Comparison of ENCODE assay signal across 8 cellular contexts in genomic region chr19:49506575-49507105, GRCh38. TPM values are rescaled to one million over a fixed set of nuclear protein-coding genes. Genes with fewer than 3 reads are reported as not detected.
DNase-seq lines count a peak whose midpoint lies in the region; ATAC-seq and TF ChIP-seq lines count a peak whose summit lies in the region.

No MANE protein-coding gene starts in this region.

- H3K4me3 ChIP-seq in CD8-positive, alpha-beta T cell (ENCODE audit: low read depth, low read length), result no peak overlapping the region
- H3K4me3 ChIP-seq in foreskin fibroblast (ENCODE audit: low read depth in 1 of 2, low read length in 2 of 2), result no peak overlapping the region

- H3K36me3 Mint-ChIP-seq in CD8-positive, alpha-beta T cell, result no peaks in the 10 kb centered on the region

- POLR2A ChIA-PET in CD8-positive, alpha-beta T cell (lab: Charles Lee), result interaction anchor here (0.6 to 1.8 kb wide), 5 partner anchors 40 to 74 kb away, joined by 3 to 11 read pairs (median 4); partner anchors contain the start of gene NOSIP
- POLR2A ChIA-PET in HEK293T (lab: Yijun Ruan, JAX), result interaction anchor here (0.7 to 1.4 kb wide), 5 partner anchors 8 to 55 kb away, joined by 3 to 10 read pairs (median 3); partner anchors contain the start of gene RPS11

- H3K4me1 Mint-ChIP-seq in CD8-positive, alpha-beta T cell (ENCODE audit: low read depth), result peaks cover 24% of the 10 kb centered on the region

- H3K36me3 ChIP-seq in CD8-positive, alpha-beta T cell (ENCODE audit: insufficient read depth, low read length), result no peaks in the 10 kb centered on the region

- peak; percentile 57 to 89 (median 73) for DNase-seq in CD8-positive, alpha-beta T cell
- DNase-seq in HEK293T (ENCODE audit: extremely low spot score), result peak; percentile 79
- DNase-seq in OCI-M1 (lab: John Stamatoyannopoulos, UW), result peak; percentile 91
- peak; percentile 87 to 90 for DNase-seq in activated T-cell treated with anti-CD3 and anti-CD28 coated beads, Interleukin-2, amount 50 U/mL, for 48 hours
- peak; percentile 29 to 67 for DNase-seq in foreskin fibroblast
- no peak for DNase-seq in sciatic nerve (ENCODE audit: low spot score)
- DNase-seq in posterior vena cava (ENCODE audit: low spot score), result no peak

- CTCF ChIA-PET in CD8-positive, alpha-beta T cell (lab: Charles Lee), result interaction anchor here (0.6 to 5.4 kb wide), 16 partner anchors 10 to 1135 kb away, joined by 3 to 68 read pairs (median 3); no protein-coding TSS in a partner anchor
- CTCF ChIA-PET in HEK293T (lab: Yijun Ruan, JAX), result interaction anchor here (0.8 to 5.0 kb wide), 4 partner anchors 11 to 63 kb away, joined by 3 to 56 read pairs (median 4); no protein-coding TSS in a partner anchor

- TF ChIP-seq CTCF in CD8-positive, alpha-beta T cell (IDR thresholded peaks at IDR 0.05), result peak; percentile 91
- peak; percentile 77 for TF ChIP-seq CTCF in foreskin fibroblast (IDR thresholded peaks at IDR 0.05; ENCODE audit: low read depth, low read length)

- no peaks in the 10 kb centered on the region for H3K9me3 ChIP-seq in CD8-positive, alpha-beta T cell (ENCODE audit: low read length)

- no peak overlapping the region for H3K4me3 Mint-ChIP-seq in CD8-positive, alpha-beta T cell

- H3K27me3 ChIP-seq in CD8-positive, alpha-beta T cell (ENCODE audit: insufficient read depth, low read length), result no peaks in the 10 kb centered on the region

- no peaks in the 10 kb centered on the region for H3K27me3 Mint-ChIP-seq in CD8-positive, alpha-beta T cell (ENCODE audit: low read depth)

- no peak overlapping the region for H3K27ac ChIP-seq in CD8-positive, alpha-beta T cell (ENCODE audit: low read depth, low read length)

- peaks cover 27% of the 10 kb centered on the region for H3K4me1 ChIP-seq in CD8-positive, alpha-beta T cell (ENCODE audit: insufficient read depth, low read length)

- no peak overlapping the region for H3K27ac Mint-ChIP-seq in CD8-positive, alpha-beta T cell

- no peaks in the 10 kb centered on the region for H3K9me3 Mint-ChIP-seq in CD8-positive, alpha-beta T cell

- ATAC-seq in CD8-positive, alpha-beta T cell, result peak; percentile 86
- ATAC-seq in sciatic nerve (peak; percentile 46), GM19455 (IDR thresholded peaks at IDR 0.05; ENCODE audit: unreplicated experiment) (no peak)

- intact Hi-C loops in CD8-positive, alpha-beta T cell (cut with DNase I, micrococcal nuclease), result loop anchor here (1.0 kb wide), 4 partner anchors 41 to 174 kb away; no protein-coding TSS in a partner anchor
- intact Hi-C loops in sciatic nerve (cut with DNase I) (loop anchor here (5.0 kb wide), 1 partner anchor 36 kb away; no protein-coding TSS in a partner anchor), posterior vena cava (cut with DNase I) (no loop called here)

TF ChIP-seq in HEK293T, 16 proteins besides CTCF, POLR2A, EP300 and RAD21:
- TF ChIP-seq HDGF (IDR thresholded peaks at IDR 0.05; ENCODE audit: borderline replicate concordance) (no peak), SUZ12 (IDR thresholded peaks at IDR 0.05) (no peak), SP1 (IDR thresholded peaks at IDR 0.05) (no peak), TARDBP (IDR thresholded peaks at IDR 0.05) (no peak), ARNT (IDR thresholded peaks at IDR 0.05) (no peak), LEF1 (IDR thresholded peaks at IDR 0.05; ENCODE audit: borderline replicate concordance) (no peak), FOXM1 (IDR thresholded peaks at IDR 0.05; ENCODE audit: borderline replicate concordance) (no peak), FOXK2 (IDR thresholded peaks at IDR 0.05) (no peak), PKNOX1 (IDR thresholded peaks at IDR 0.05) (no peak), ELF4 (IDR thresholded peaks at IDR 0.05) (no peak; the same call in 1 of the 2 replicates), NFRKB (IDR thresholded peaks at IDR 0.05) (no peak), CTBP1 (IDR thresholded peaks at IDR 0.05; ENCODE audit: borderline replicate concordance) (no peak), FOXA1 (IDR thresholded peaks at IDR 0.05) (no peak), ZNF384 (IDR thresholded peaks at IDR 0.05) (no peak), L3MBTL2 (conservative IDR thresholded peaks at IDR 0.05) (no peak)

RNA-seq across cellular contexts. Expression of gene FCGRT, which starts 5.8 kb away (rescaled TPM):
- 10 to 100 TPM; 20.1 to 25.5 TPM for total RNA-seq in CD8-positive, alpha-beta T cell
- total RNA-seq in sciatic nerve (263 TPM), posterior vena cava (100 to 1,000 TPM; 192 to 304 TPM)

RNA-seq across cellular contexts. Expression of gene RPS11, which starts 10.4 kb away (rescaled TPM):
- 1,000 to 10,000 TPM; 3,746 to 3,873 TPM for total RNA-seq in CD8-positive, alpha-beta T cell
- total RNA-seq in sciatic nerve (1,507 TPM), posterior vena cava (1,000 to 10,000 TPM; 1,242 to 1,344 TPM)

RNA-seq across cellular contexts. Expression of gene RPL13A, which starts 19.2 kb away (rescaled TPM):
- 1,000 to 10,000 TPM; 5,165 to 5,323 TPM for total RNA-seq in CD8-positive, alpha-beta T cell
- total RNA-seq in sciatic nerve (1,735 TPM), posterior vena cava (1,000 to 10,000 TPM; 1,658 to 1,769 TPM)

RNA-seq across cellular contexts. Expression of gene RCN3, which starts 21.2 kb away (rescaled TPM):
- 1 to 10 TPM; 1.3 to 2.4 TPM for total RNA-seq in CD8-positive, alpha-beta T cell
- 48.5 TPM for total RNA-seq in sciatic nerve
- 100 to 1,000 TPM in 1 of 2 donors, 10 to 100 TPM in 1; 94.0 to 128 TPM for total RNA-seq in posterior vena cava

RNA-seq across cellular contexts. Expression of gene FLT3LG, which starts 32.6 kb away (rescaled TPM):
- total RNA-seq in CD8-positive, alpha-beta T cell, result 100 to 1,000 TPM; 246 to 259 TPM
- total RNA-seq in sciatic nerve (19.6 TPM), posterior vena cava (10 to 100 TPM in 1 of 2 donors, 1 to 10 TPM in 1; 7.3 to 12.0 TPM)

Comparison
In these comparisons a context has a peak if more than half of its experiments do, and no peak if none do; other contexts are left out.
1. DNase-seq: peak in CD8-positive, alpha-beta T cell (7 of 7), HEK293T (single experiment), OCI-M1 (single experiment), activated T-cell treated with anti-CD3 and anti-CD28 coated beads, Interleukin-2, amount 50 U/mL, for 48 hours (2 of 2) and foreskin fibroblast (2 of 2); none in sciatic nerve (single experiment) and posterior vena cava (single experiment).
2. intact Hi-C loops: an anchor here in CD8-positive, alpha-beta T cell (1.0 kb wide) and sciatic nerve (5.0 kb wide); none called in posterior vena cava.